Comparison of ENCODE assay signal across 10 cellular contexts in the genomic region with DNA sequence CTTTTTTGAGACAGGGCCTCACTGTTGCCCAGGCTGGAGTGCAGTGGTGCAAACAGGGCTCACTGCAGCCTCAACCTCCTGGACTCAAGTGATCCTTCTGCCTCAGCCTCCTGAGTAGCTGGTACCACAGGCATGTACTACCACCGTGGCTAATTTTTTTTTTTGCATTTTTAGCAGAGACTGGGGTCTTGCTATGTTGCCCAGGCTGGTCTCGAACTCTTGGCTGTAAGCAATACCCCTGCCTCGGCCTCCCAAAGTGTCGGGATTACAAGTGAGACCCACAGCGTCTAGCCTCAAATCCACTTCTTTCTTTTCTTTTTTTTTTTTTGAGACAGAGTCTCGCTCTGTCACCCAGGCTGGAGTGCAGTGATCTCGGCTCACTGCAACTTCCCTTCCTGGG. TPM values are rescaled to one million over a fixed set of nuclear protein-coding genes. Genes with fewer than 3 reads are reported as not detected.
"Had no signal": no experiment of that assay in that cellular context is flagged by ENCODE, and none has a peak within 500 bp of the region (broad histone marks: within the 10 kb centered on the region; RNA-seq: fewer than 3 reads in every experiment).

No MANE protein-coding gene starts in this region.

RNA-seq across cellular contexts. Expression of gene TEX52, which starts 6.6 kb away (rescaled TPM):
- total RNA-seq: activated CD8-positive, alpha-beta memory T cell treated with anti-CD3 and anti-CD28 coated beads for 36 hours; activated T-helper 2 cell treated with anti-CD3 and anti-CD28 coated beads, Interferon-gamma antibody, Interleukin-2, Interleukin-4, amounts not matched to agents 10 μg/mL and 5 μg/mL and 100 μg/mL, durations not matched to agents 14 hours and 24 hours and 36 hours; ascending aorta; bronchial epithelial cell; cardiac muscle cell had no signal
- polyA plus RNA-seq: adipose tissue, cardiac muscle cell had no signal

RNA-seq across cellular contexts. Expression of gene FOXM1, which starts 13.6 kb away (rescaled TPM):
- total RNA-seq: ascending aorta had no signal

RNA-seq across cellular contexts. Expression of gene NRIP2, which starts 28.6 kb away (rescaled TPM):
- total RNA-seq: activated CD4-positive, alpha-beta memory T cell treated with anti-CD3 and anti-CD28 coated beads for 36 hours; activated CD4-positive, alpha-beta T cell treated with anti-CD3 and anti-CD28 coated beads for 36 hours; activated CD8-positive, alpha-beta memory T cell treated with anti-CD3 and anti-CD28 coated beads for 36 hours; activated CD8-positive, alpha-beta T cell treated with anti-CD3 and anti-CD28 coated beads for 36 hours; activated naive CD8-positive, alpha-beta T cell treated with anti-CD3 and anti-CD28 coated beads, Interleukin-2, amount 10 ng/mL, durations not matched to agents 7 days and 5 days; activated T-helper 2 cell treated with anti-CD3 and anti-CD28 coated beads, Interferon-gamma antibody, Interleukin-2, Interleukin-4, amounts not matched to agents 10 μg/mL and 5 μg/mL and 100 μg/mL, durations not matched to agents 14 hours and 24 hours and 36 hours; bronchial epithelial cell; cardiac muscle cell had no signal
